ENCODE assay signal across 19 cellular contexts in genomic region chr17:17503566-17504130, GRCh38. TPM values are rescaled to one million over a fixed set of nuclear protein-coding genes. Genes with fewer than 3 reads are reported as not detected.
A peak's percentile ranks its signal among the peaks of the same experiment; 100 is the strongest.
DNase-seq lines count a peak whose midpoint lies in the region; ATAC-seq and TF ChIP-seq lines count a peak whose summit lies in the region.
"Had no signal": no experiment of that assay in that cellular context is flagged by ENCODE, and none has a peak within 500 bp of the region (broad histone marks: within the 10 kb centered on the region; RNA-seq: fewer than 3 reads in every experiment).

No MANE protein-coding gene starts in this region.

- no peaks in the 10 kb centered on the region for H3K27me3 Mint-ChIP-seq in activated CD8-positive, alpha-beta T cell treated with anti-CD3 and anti-CD28 coated beads for 36 hours

- ATAC-seq in activated CD8-positive, alpha-beta T cell treated with anti-CD3 and anti-CD28 coated beads for 36 hours, result no peak
- ATAC-seq in omental fat pad (ENCODE audit: low FRiP score), result no peak
- ATAC-seq: activated T-cell treated with anti-CD3 and anti-CD28 coated beads, Interleukin-2, amount 50 U/mL, for 72 hours; effector memory CD8-positive, alpha-beta T cell; natural killer cell had no signal

- no peak for TF ChIP-seq CTCF in activated CD8-positive, alpha-beta T cell treated with anti-CD3 and anti-CD28 coated beads for 36 hours (IDR thresholded peaks at IDR 0.05)
- no peak for TF ChIP-seq CTCF in omental fat pad (IDR thresholded peaks at IDR 0.05)

- H3K9me3 Mint-ChIP-seq in activated CD8-positive, alpha-beta T cell treated with anti-CD3 and anti-CD28 coated beads for 36 hours, result no peaks in the 10 kb centered on the region
- H3K9me3 Mint-ChIP-seq: activated naive CD8-positive, alpha-beta T cell treated with anti-CD3 and anti-CD28 coated beads for 36 hours; activated T-cell treated with anti-CD3 and anti-CD28 coated beads, Interleukin-2, amount 50 U/mL, for 72 hours; effector memory CD8-positive, alpha-beta T cell; natural killer cell; type B pancreatic cell had no signal

- no peak overlapping the region for H3K27ac Mint-ChIP-seq in activated CD8-positive, alpha-beta T cell treated with anti-CD3 and anti-CD28 coated beads for 36 hours
- H3K27ac Mint-ChIP-seq: activated naive CD8-positive, alpha-beta T cell treated with anti-CD3 and anti-CD28 coated beads for 36 hours; activated T-cell treated with anti-CD3 and anti-CD28 coated beads, Interleukin-2, amount 50 U/mL, for 72 hours; natural killer cell; type B pancreatic cell had no signal

- no peak overlapping the region for H3K4me3 Mint-ChIP-seq in activated CD8-positive, alpha-beta T cell treated with anti-CD3 and anti-CD28 coated beads for 36 hours
- H3K4me3 Mint-ChIP-seq: activated naive CD8-positive, alpha-beta T cell treated with anti-CD3 and anti-CD28 coated beads for 36 hours; activated T-cell treated with anti-CD3 and anti-CD28 coated beads, Interleukin-2, amount 50 U/mL, for 72 hours; natural killer cell; type B pancreatic cell had no signal

- DNase-seq in COR-L47 (lab: John Stamatoyannopoulos, UW), result peak; percentile 26
- peak; percentile 25 for DNase-seq in NCI-H128 (lab: John Stamatoyannopoulos, UW; ENCODE audit: unreplicated experiment)
- peak; percentile 27 to 86 (median 68) for DNase-seq in head of caudate nucleus
- DNase-seq in pons (ENCODE audit: low spot score), result peak; percentile 24
- DNase-seq in activated CD8-positive, alpha-beta T cell treated with anti-CD3 and anti-CD28 coated beads for 36 hours, result no peak
- DNase-seq in iPS-NIHi7 (ENCODE audit: extremely low spot score), result no peak
- no peak for DNase-seq in omental fat pad (ENCODE audit: low spot score)
- DNase-seq: activated CD4-positive, alpha-beta T cell treated with anti-CD3 and anti-CD28 coated beads, Interleukin-2, amount 50 U/mL, for 48 hours; activated naive CD8-positive, alpha-beta T cell treated with anti-CD3 and anti-CD28 coated beads for 36 hours; activated T-cell treated with anti-CD3 and anti-CD28 coated beads, Interleukin-2, amount 50 U/mL, for 72 hours; DND-41; effector memory CD8-positive, alpha-beta T cell; natural killer cell; NCI-H2029 treated with DMSO at 0.1 percent for 48 hours; NCI-H774; Peyer's patch; stimulated activated CD4-positive, alpha-beta T cell treated with anti-CD3 and anti-CD28 coated beads, Interleukin-4, amount 100 ng/mL, for 4 hours had no signal

- intact Hi-C loops in head of caudate nucleus (cut with DNase I), result no loop called here
- intact Hi-C loops in activated CD8-positive, alpha-beta T cell treated with anti-CD3 and anti-CD28 coated beads for 36 hours (cut with micrococcal nuclease), result no loop called here

- no peaks in the 10 kb centered on the region for H3K36me3 Mint-ChIP-seq in activated CD8-positive, alpha-beta T cell treated with anti-CD3 and anti-CD28 coated beads for 36 hours (ENCODE audit: low read depth)
- H3K36me3 Mint-ChIP-seq: activated naive CD8-positive, alpha-beta T cell treated with anti-CD3 and anti-CD28 coated beads for 36 hours; natural killer cell; type B pancreatic cell had no signal

- CTCF ChIA-PET in activated CD8-positive, alpha-beta T cell treated with anti-CD3 and anti-CD28 coated beads for 36 hours (lab: Charles Lee), result no interaction called here

- no peaks in the 10 kb centered on the region for H3K4me1 Mint-ChIP-seq in activated CD8-positive, alpha-beta T cell treated with anti-CD3 and anti-CD28 coated beads for 36 hours (ENCODE audit: low read depth)
- H3K4me1 Mint-ChIP-seq: activated naive CD8-positive, alpha-beta T cell treated with anti-CD3 and anti-CD28 coated beads for 36 hours; natural killer cell had no signal

- POLR2A ChIA-PET in activated CD8-positive, alpha-beta T cell treated with anti-CD3 and anti-CD28 coated beads for 36 hours (lab: Charles Lee), result no interaction called here

RNA-seq across cellular contexts. Expression of gene RASD1, which starts 7.5 kb away (rescaled TPM):
- under 1 TPM; 0.54 to 0.74 TPM for total RNA-seq in activated CD8-positive, alpha-beta T cell treated with anti-CD3 and anti-CD28 coated beads for 36 hours
- 100 to 1,000 TPM in 3 of 4 donors, 10 to 100 TPM in 1; 76.9 to 413 (median 322) TPM for total RNA-seq in omental fat pad
- total RNA-seq: HT1080 had no signal

RNA-seq across cellular contexts. Expression of gene MED9, which starts 26.8 kb away (rescaled TPM):
- 10 to 100 TPM; 14.2 to 14.7 TPM for total RNA-seq in activated CD8-positive, alpha-beta T cell treated with anti-CD3 and anti-CD28 coated beads for 36 hours
- total RNA-seq in omental fat pad, result 10 to 100 TPM; 11.5 to 26.2 (median 16.2) TPM

Comparison
In these comparisons a context has a peak if more than half of its experiments do, and no peak if none do; other contexts are left out.
1. DNase-seq: peak in COR-L47 (single experiment), NCI-H128 (single experiment), head of caudate nucleus (42 of 42) and pons (single experiment); none in activated CD8-positive, alpha-beta T cell treated with anti-CD3 and anti-CD28 coated beads for 36 hours (single experiment), iPS-NIHi7 (single experiment) and omental fat pad (single experiment).
2. RNA of gene RASD1, which starts 7.5 kb away (total RNA-seq): 76.9 to 413 TPM in omental fat pad; 0.54 to 0.74 TPM in activated CD8-positive, alpha-beta T cell treated with anti-CD3 and anti-CD28 coated beads for 36 hours; every median in the first group is over 10 times any median in the second.